8 cellular contexts compared by ENCODE assay signal in genomic region chr5:139560752-139561654, GRCh38. TPM values are rescaled to one million over a fixed set of nuclear protein-coding genes. Genes with fewer than 3 reads are reported as not detected.
DNase-seq lines count a peak whose midpoint lies in the region; ATAC-seq, FAIRE-seq and TF ChIP-seq lines count a peak whose summit lies in the region.

Gene UBE2D2 (plus strand): TSS chr5:139561339. CDS start chr5:139561792, 453 bp downstream.

- H3K9me3 ChIP-seq in BE2C, result no peaks in the 10 kb centered on the region

- intact Hi-C loops in activated CD4-positive, alpha-beta T cell treated with anti-CD3 and anti-CD28 coated beads for 36 hours (cut with DNase I, micrococcal nuclease), result loop anchor here (1.0 to 10.0 kb wide), 18 partner anchors 14 to 1384 kb away; partner anchors contain the start of genes PURA (in 2 of the 2), SPATA24 (in 2 of the 2), ANKHD1 (in 1 of the 2) and BRD8 (in 1 of the 2)

- no peaks in the 10 kb centered on the region for H3K27me3 Mint-ChIP-seq in activated CD4-positive, alpha-beta T cell treated with anti-CD3 and anti-CD28 coated beads for 36 hours
- no peaks in the 10 kb centered on the region for H3K27me3 Mint-ChIP-seq in chondrocyte (ENCODE audit: low read depth)

- peak within 1 kb of the TSS; percentile 79 for H3K4me3 ChIP-seq in BE2C (ENCODE audit: low read depth, low read length)
- peak within 1 kb of the TSS; percentile 84 for H3K4me3 ChIP-seq in kidney epithelial cell (ENCODE audit: low read depth, low read length)

- no peaks in the 10 kb centered on the region for H3K27me3 ChIP-seq in BE2C
- no peaks in the 10 kb centered on the region for H3K27me3 ChIP-seq in kidney epithelial cell (ENCODE audit: control insufficient read depth, insufficient read depth, low read length)

- ATAC-seq in HG03442 (IDR thresholded peaks at IDR 0.05; ENCODE audit: unreplicated experiment), result peak; percentile 79
- peak; percentile 89 for ATAC-seq in activated CD4-positive, alpha-beta T cell treated with anti-CD3 and anti-CD28 coated beads for 36 hours

- H3K36me3 ChIP-seq in BE2C, result peaks cover 6% of the 10 kb centered on the region; the same call in 1 of the 2 replicates
- no peaks in the 10 kb centered on the region for H3K36me3 ChIP-seq in kidney epithelial cell (ENCODE audit: control insufficient read depth, insufficient read depth, low read length)

- H3K4me1 Mint-ChIP-seq in activated CD4-positive, alpha-beta T cell treated with anti-CD3 and anti-CD28 coated beads for 36 hours, result peaks cover 27% of the 10 kb centered on the region
- peaks cover 43% of the 10 kb centered on the region for H3K4me1 Mint-ChIP-seq in chondrocyte (ENCODE audit: low read depth)

- peaks cover 33% of the 10 kb centered on the region for H3K36me3 Mint-ChIP-seq in activated CD4-positive, alpha-beta T cell treated with anti-CD3 and anti-CD28 coated beads for 36 hours (ENCODE audit: low read depth)
- H3K36me3 Mint-ChIP-seq in chondrocyte (ENCODE audit: low read depth), result no peaks in the 10 kb centered on the region

- POLR2A ChIA-PET in activated CD4-positive, alpha-beta T cell treated with anti-CD3 and anti-CD28 coated beads for 36 hours (lab: Charles Lee), result interaction anchor here (0.6 to 6.2 kb wide), 7 partner anchors 10 to 157 kb away, joined by 3 to 40 read pairs (median 3); partner anchors contain the start of genes SPATA24 and STING1

- peak within 1 kb of the TSS; percentile 99 for H3K27ac Mint-ChIP-seq in activated CD4-positive, alpha-beta T cell treated with anti-CD3 and anti-CD28 coated beads for 36 hours
- peak within 1 kb of the TSS; percentile 95 for H3K27ac Mint-ChIP-seq in chondrocyte (ENCODE audit: unreplicated experiment)

- peak within 1 kb of the TSS; percentile 99 for H3K4me3 Mint-ChIP-seq in activated CD4-positive, alpha-beta T cell treated with anti-CD3 and anti-CD28 coated beads for 36 hours
- peak within 1 kb of the TSS; percentile 87 for H3K4me3 Mint-ChIP-seq in chondrocyte (ENCODE audit: unreplicated experiment)

- TF ChIP-seq CTCF in BE2C (IDR thresholded peaks at IDR 0.05; ENCODE audit: low read depth, low read length) (no peak), chondrocyte (IDR thresholded peaks at IDR 0.05) (peak; percentile 1), kidney epithelial cell (IDR thresholded peaks at IDR 0.05; ENCODE audit: insufficient read depth, low read length, poor library complexity, severe bottlenecking) (no peak)

- CTCF ChIA-PET in activated CD4-positive, alpha-beta T cell treated with anti-CD3 and anti-CD28 coated beads for 36 hours (lab: Charles Lee), result interaction anchor here (0.7 to 6.7 kb wide), 11 partner anchors 9 to 150 kb away, joined by 3 to 63 read pairs (median 4); partner anchors contain the start of gene STING1

- DNase-seq in BE2C (peak; percentile 99), GM19239 (ENCODE audit: insufficient read length, low spot score) (peak; percentile 80), NCI-H524 (lab: John Stamatoyannopoulos, UW) (peak; percentile 79 to 97), chondrocyte (ENCODE audit: low spot score) (peak; percentile 99), kidney epithelial cell (ENCODE audit: low read depth) (peak; percentile 80)
- DNase-seq in activated CD4-positive, alpha-beta T cell treated with anti-CD3 and anti-CD28 coated beads for 36 hours, result peak; percentile 99
- DNase-seq in stimulated activated CD4-positive, alpha-beta T cell treated with anti-CD3 and anti-CD28 coated beads, Interleukin-15, amount 100 ng/mL, for 24 hours, result peak; percentile 98

- no peaks in the 10 kb centered on the region for H3K4me1 ChIP-seq in BE2C

- FAIRE-seq in GM19239 (lab: Jason Lieb, UNC), result peak; percentile 91

- no peaks in the 10 kb centered on the region for H3K9me3 Mint-ChIP-seq in activated CD4-positive, alpha-beta T cell treated with anti-CD3 and anti-CD28 coated beads for 36 hours (ENCODE audit: low read depth)
- H3K9me3 Mint-ChIP-seq in chondrocyte (ENCODE audit: low read depth), result no peaks in the 10 kb centered on the region

RNA-seq across cellular contexts. Expression of gene UBE2D2, which starts in this region (rescaled TPM):
- 104 TPM for polyA plus RNA-seq in BE2C (2012; ENCODE audit: insufficient read depth, insufficient read length, low read depth)
- 100 to 1,000 TPM; 262 to 289 TPM for total RNA-seq in activated CD4-positive, alpha-beta T cell treated with anti-CD3 and anti-CD28 coated beads for 36 hours
- 110 to 129 TPM (median 117 TPM) in 3 replicates for total RNA-seq in chondrocyte
- total RNA-seq in kidney epithelial cell, result 120 and 127 TPM in 2 replicates

Comparison
In these comparisons a context has a peak if more than half of its experiments do, and no peak if none do; other contexts are left out.
1. Peak in every context shown above with its lines: DNase-seq, ATAC-seq and H3K4me3 ChIP-seq.